ENCODE assay signal across 36 cellular contexts in the genomic region with DNA sequence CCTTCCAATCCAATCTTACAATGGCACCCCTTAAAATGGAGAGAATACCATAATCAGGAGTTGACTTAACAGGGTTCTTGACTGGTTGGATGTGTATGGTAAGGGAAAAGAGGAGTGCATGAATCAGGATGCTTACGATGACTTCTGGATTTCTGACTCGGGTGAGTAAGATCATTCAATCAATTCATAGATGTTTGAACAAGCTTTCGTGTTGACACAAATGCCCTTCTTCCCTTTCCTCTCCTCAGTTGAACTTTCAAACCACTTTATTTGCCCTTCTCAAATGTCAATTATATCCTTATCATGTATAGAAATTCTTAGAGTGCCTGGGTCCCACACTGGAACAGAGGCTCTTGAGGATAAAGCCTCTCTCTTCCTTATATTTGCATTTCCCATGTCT. TPM values are rescaled to one million over a fixed set of nuclear protein-coding genes. Genes with fewer than 3 reads are reported as not detected.
"Had no signal": no experiment of that assay in that cellular context is flagged by ENCODE, and none has a peak within 500 bp of the region (broad histone marks: within the 10 kb centered on the region; RNA-seq: fewer than 3 reads in every experiment).

No MANE protein-coding gene starts in this region.

- H3K27ac ChIP-seq: ascending aorta, breast epithelium, RWPE1, WERI-Rb-1 had no signal

- H3K36me3 ChIP-seq: ascending aorta, breast epithelium, WERI-Rb-1 had no signal

- ATAC-seq: activated CD8-positive, alpha-beta memory T cell treated with anti-CD3 and anti-CD28 coated beads, Interleukin-2, amount 10 ng/mL, durations not matched to agents 7 days and 5 days; activated T-cell treated with anti-CD3 and anti-CD28 coated beads, Interleukin-2, amount 50 U/mL, for 72 hours; activated T-helper 17 cell treated with anti-CD3 and anti-CD28 coated beads, Interleukin-2, amount 50 U/mL, for 72 hours; K562 had no signal

- H3K9me3 ChIP-seq: ascending aorta, breast epithelium had no signal

- H3K27me3 Mint-ChIP-seq: activated naive CD4-positive, alpha-beta T cell treated with anti-CD3 and anti-CD28 coated beads, Interleukin-2, amount 50 U/mL, for 24 hours had no signal

- H3K4me1 ChIP-seq: ascending aorta, breast epithelium had no signal

- H3K36me3 Mint-ChIP-seq: activated CD8-positive, alpha-beta memory T cell treated with anti-CD3 and anti-CD28 coated beads, Interleukin-2, amount 10 ng/mL, durations not matched to agents 7 days and 5 days; activated naive CD4-positive, alpha-beta T cell treated with anti-CD3 and anti-CD28 coated beads, Interleukin-2, amount 50 U/mL, for 24 hours; activated naive CD8-positive, alpha-beta T cell treated with anti-CD3 and anti-CD28 coated beads, Interleukin-2, amount 10 ng/mL, durations not matched to agents 7 days and 5 days had no signal

- FAIRE-seq: K562, RCC 7860 had no signal

- H3K4me3 ChIP-seq: ascending aorta, breast epithelium, K562 had no signal

- H3K4me1 Mint-ChIP-seq: activated CD4-positive, alpha-beta memory T cell treated with anti-CD3 and anti-CD28 coated beads, Interleukin-2, amount 10 ng/mL, durations not matched to agents 7 days and 5 days; activated CD8-positive, alpha-beta memory T cell treated with anti-CD3 and anti-CD28 coated beads, Interleukin-2, amount 10 ng/mL, durations not matched to agents 7 days and 5 days; activated naive CD4-positive, alpha-beta T cell treated with anti-CD3 and anti-CD28 coated beads, Interleukin-2, amount 50 U/mL, for 24 hours; activated naive CD8-positive, alpha-beta T cell treated with anti-CD3 and anti-CD28 coated beads, Interleukin-2, amount 10 ng/mL, durations not matched to agents 7 days and 5 days; activated T-helper 17 cell treated with anti-CD3 and anti-CD28 coated beads, Interleukin-2, amount 50 U/mL, for 72 hours had no signal

- H3K9me3 Mint-ChIP-seq: activated CD4-positive, alpha-beta memory T cell treated with anti-CD3 and anti-CD28 coated beads, Interleukin-2, amount 10 ng/mL, durations not matched to agents 7 days and 5 days; activated naive CD4-positive, alpha-beta T cell treated with anti-CD3 and anti-CD28 coated beads, Interleukin-2, amount 50 U/mL, for 24 hours; activated naive CD8-positive, alpha-beta T cell treated with anti-CD3 and anti-CD28 coated beads, Interleukin-2, amount 10 ng/mL, durations not matched to agents 7 days and 5 days had no signal

- H3K4me3 Mint-ChIP-seq: activated CD4-positive, alpha-beta memory T cell treated with anti-CD3 and anti-CD28 coated beads, Interleukin-2, amount 10 ng/mL, durations not matched to agents 7 days and 5 days; activated CD8-positive, alpha-beta memory T cell treated with anti-CD3 and anti-CD28 coated beads, Interleukin-2, amount 10 ng/mL, durations not matched to agents 7 days and 5 days; activated naive CD4-positive, alpha-beta T cell treated with anti-CD3 and anti-CD28 coated beads, Interleukin-2, amount 50 U/mL, for 24 hours; activated naive CD8-positive, alpha-beta T cell treated with anti-CD3 and anti-CD28 coated beads, Interleukin-2, amount 10 ng/mL, durations not matched to agents 7 days and 5 days; activated T-cell treated with anti-CD3 and anti-CD28 coated beads, Interleukin-2, amount 50 U/mL, for 72 hours; activated T-helper 17 cell treated with anti-CD3 and anti-CD28 coated beads, Interleukin-2, amount 50 U/mL, for 72 hours had no signal

- DNase-seq: activated CD4-positive, alpha-beta memory T cell treated with anti-CD3 and anti-CD28 coated beads, Interleukin-2, amount 10 ng/mL, durations not matched to agents 7 days and 5 days; activated CD4-positive, alpha-beta T cell treated with anti-CD3 and anti-CD28 coated beads for 1 hour; activated CD4-positive, alpha-beta T cell treated with anti-CD3 and anti-CD28 coated beads for 48 hours; activated CD4-positive, CD25-positive, alpha-beta regulatory T cell; activated CD8-positive, alpha-beta memory T cell treated with anti-CD3 and anti-CD28 coated beads for 24 hours; activated CD8-positive, alpha-beta memory T cell treated with anti-CD3 and anti-CD28 coated beads, Interleukin-2, amount 10 ng/mL, durations not matched to agents 7 days and 5 days; activated CD8-positive, alpha-beta memory T cell treated with anti-CD3 and anti-CD28 coated beads, Interleukin-2, amount 50 U/mL, for 48 hours; activated naive CD4-positive, alpha-beta T cell; activated naive CD8-positive, alpha-beta T cell treated with anti-CD3 and anti-CD28 coated beads, Interleukin-2, amount 10 ng/mL, durations not matched to agents 7 days and 5 days; activated T-cell treated with anti-CD3 and anti-CD28 coated beads, Interleukin-2, amount 50 U/mL, for 72 hours; amygdala; caudate nucleus; cerebellar nuclear complex; NCI-H1105; NCI-H1417 treated with DMSO at 0.1 percent for 48 hours; NCI-H187 treated with DMSO at 0.1 percent for 48 hours; NCI-H2081; NCI-H345; NCI-H526 treated with DMSO at 0.1 percent for 48 hours; NCI-H82; Right ventricle myocardium superior; SW 1271; T-helper 1 cell; T-helper 2 cell; T-helper 9 cell; WERI-Rb-1 had no signal

- H3K27me3 ChIP-seq: ascending aorta, breast epithelium had no signal

RNA-seq across cellular contexts. Expression of a gene that starts 25.9 kb away (rescaled TPM):
- total RNA-seq: activated CD4-positive, alpha-beta memory T cell treated with anti-CD3 and anti-CD28 coated beads, Interleukin-2, amount 10 ng/mL, durations not matched to agents 7 days and 5 days; activated CD8-positive, alpha-beta memory T cell treated with anti-CD3 and anti-CD28 coated beads, Interleukin-2, amount 10 ng/mL, durations not matched to agents 7 days and 5 days; activated naive CD8-positive, alpha-beta T cell treated with anti-CD3 and anti-CD28 coated beads, Interleukin-2, amount 10 ng/mL, durations not matched to agents 7 days and 5 days; activated T-cell treated with anti-CD3 and anti-CD28 coated beads, Interleukin-2, amount 50 U/mL, for 72 hours; activated T-helper 17 cell treated with anti-CD3 and anti-CD28 coated beads, Interleukin-2, amount 50 U/mL, for 72 hours; ascending aorta; K562; MCF 10A; NCI-H460; Right ventricle myocardium superior had no signal
- polyA plus RNA-seq: adipose tissue, K562 had no signal
